ENCODE assay signal across 8 cellular contexts in genomic region chr3:106428565-106428994, GRCh38.
DNase-seq lines count a peak whose midpoint lies in the region; ATAC-seq and TF ChIP-seq lines count a peak whose summit lies in the region.

No MANE protein-coding gene starts in this region.

- H2AFZ ChIP-seq in OCI-LY1 (ENCODE audit: low read length), result 0 out of 2 replicates have a peak overlapping the region, but pooled peaks have one; percentile 34

- no peak overlapping the region for H3K27ac ChIP-seq in OCI-LY1 (ENCODE audit: low read depth, low read length, poor library complexity, severe bottlenecking)

- H3K9ac ChIP-seq in OCI-LY1 (ENCODE audit: low read length), result no peak overlapping the region

- TF ChIP-seq CTCF in OCI-LY1 (IDR thresholded peaks at IDR 0.05; ENCODE audit: low read length), result no peak

- no peak for ATAC-seq in HG02759 (IDR thresholded peaks at IDR 0.05; ENCODE audit: unreplicated experiment)

- H3K79me2 ChIP-seq in OCI-LY1 (ENCODE audit: insufficient read depth, low read length), result no peaks in the 10 kb centered on the region

- H3K4me2 ChIP-seq in OCI-LY1 (ENCODE audit: low read length), result no peak overlapping the region

- H4K20me1 ChIP-seq in OCI-LY1 (ENCODE audit: insufficient read depth, low read length), result no peaks in the 10 kb centered on the region

- H3K9me2 ChIP-seq in OCI-LY1 (ENCODE audit: low read depth, low read length), result no peaks in the 10 kb centered on the region

- no peak overlapping the region for H3K4me3 ChIP-seq in OCI-LY1 (ENCODE audit: low read depth, low read length, poor library complexity, severe bottlenecking)

- H3K27me3 ChIP-seq in OCI-LY1 (ENCODE audit: insufficient read depth, low read length), result no peaks in the 10 kb centered on the region

- H3K9me3 ChIP-seq in OCI-LY1 (ENCODE audit: low read length), result no peaks in the 10 kb centered on the region

- no peaks in the 10 kb centered on the region for H3F3A ChIP-seq in OCI-LY1 (ENCODE audit: insufficient read depth, low read length)

- no peaks in the 10 kb centered on the region for H3K36me3 ChIP-seq in OCI-LY1 (ENCODE audit: insufficient read depth, low read length)

- peak; percentile 99 for DNase-seq in HCEC 1CT
- DNase-seq in fibroblast of gingiva (ENCODE audit: low read depth), result peak; percentile 99
- DNase-seq in stimulated activated CD4-positive, alpha-beta T cell treated with anti-CD3 and anti-CD28 coated beads, Interleukin-12 subunit alpha, Interleukin-12 subunit beta, amount 100 ng/mL, for 48 hours (ENCODE audit: low read depth in 2 of 3, low spot score in 1 of 3), result peak; percentile 34 to 54 (median 37)
- no peak for DNase-seq in Ammon's horn (ENCODE audit: low spot score)
- DNase-seq in hippocampal formation (lab: John Stamatoyannopoulos, UW), result no peak
- DNase-seq in erythroblast (lab: John Stamatoyannopoulos, UW), result no peak

- H3K4me1 ChIP-seq in OCI-LY1 (ENCODE audit: insufficient read depth, low read length, severe bottlenecking), result peaks cover 6% of the 10 kb centered on the region

- no peak for TF ChIP-seq POLR2A in erythroblast (IDR thresholded peaks at IDR 0.05; ENCODE audit: low read length)

Comparison
In these comparisons a context has a peak if more than half of its experiments do, and no peak if none do; other contexts are left out.
1. DNase-seq: peak in HCEC 1CT (single experiment), fibroblast of gingiva (single experiment) and stimulated activated CD4-positive, alpha-beta T cell treated with anti-CD3 and anti-CD28 coated beads, Interleukin-12 subunit alpha, Interleukin-12 subunit beta, amount 100 ng/mL, for 48 hours (3 of 3); none in Ammon's horn (single experiment), hippocampal formation (0 of 2) and erythroblast (0 of 2).